In genomic region chr14:88505621-88506020, GRCh38 we compare ENCODE assay signal across 19 cellular contexts. TPM values are rescaled to one million over a fixed set of nuclear protein-coding genes. Genes with fewer than 3 reads are reported as not detected.
"Had no signal": no experiment of that assay in that cellular context is flagged by ENCODE, and none has a peak within 500 bp of the region (broad histone marks: within the 10 kb centered on the region; RNA-seq: fewer than 3 reads in every experiment).

No MANE protein-coding gene starts in this region.

- H3K27me3 ChIP-seq: esophagus muscularis mucosa, gastrocnemius medialis, left lung, upper lobe of right lung had no signal

- H3K27ac ChIP-seq: coronary artery, esophagus muscularis mucosa, gastrocnemius medialis, left lung, spleen, WERI-Rb-1 had no signal

- H3K4me3 ChIP-seq: coronary artery, esophagus muscularis mucosa, gastrocnemius medialis, left lung, spleen, upper lobe of right lung had no signal

- DNase-seq: activated CD4-positive, alpha-beta T cell treated with anti-CD3 and anti-CD28 coated beads, Interleukin-2, amount 10 ng/mL, durations not matched to agents 7 days and 5 days; activated CD4-positive, CD25-positive, alpha-beta regulatory T cell treated with anti-CD3 and anti-CD28 coated beads, Interleukin-2, amount 50 U/mL, for 72 hours; activated CD8-positive, alpha-beta T cell treated with anti-CD3 and anti-CD28 coated beads, Interleukin-2, amount 10 ng/mL, durations not matched to agents 7 days and 5 days; activated gamma-delta T cell; activated naive CD4-positive, alpha-beta T cell treated with anti-CD3 and anti-CD28 coated beads, Interleukin-2, amount 50 U/mL, for 16 hours; activated naive CD8-positive, alpha-beta T cell treated with anti-CD3 and anti-CD28 coated beads, Interleukin-2, amount 50 U/mL, for 24 hours; cerebellar nuclear complex; gastrocnemius medialis; hippocampal formation; kidney glomerular epithelial cell; left lung; natural killer cell; spleen; stimulated activated CD4-positive, alpha-beta T cell treated with anti-CD3 and anti-CD28 coated beads, Interleukin-4, amount 100 ng/mL, for 24 hours; stimulated activated naive CD4-positive, alpha-beta T cell treated with Interleukin-2 at 50 U/mL for 16 hours; upper lobe of right lung; WERI-Rb-1 had no signal

- H3K4me1 ChIP-seq: esophagus muscularis mucosa, gastrocnemius medialis, left lung, spleen, upper lobe of right lung had no signal

- H3K9me3 ChIP-seq: esophagus muscularis mucosa, gastrocnemius medialis, left lung, spleen, upper lobe of right lung had no signal

- ATAC-seq: activated CD8-positive, alpha-beta T cell treated with anti-CD3 and anti-CD28 coated beads, Interleukin-2, amount 10 ng/mL, durations not matched to agents 7 days and 5 days; activated naive CD8-positive, alpha-beta T cell treated with anti-CD3 and anti-CD28 coated beads, Interleukin-2, amount 50 U/mL, for 24 hours; gastrocnemius medialis; natural killer cell; upper lobe of right lung had no signal

RNA-seq across cellular contexts. Expression of gene PTPN21, which starts 49.2 kb away (rescaled TPM):
- total RNA-seq: activated CD4-positive, alpha-beta T cell treated with anti-CD3 and anti-CD28 coated beads, Interleukin-2, amount 10 ng/mL, durations not matched to agents 7 days and 5 days had no signal
